17 cellular contexts compared by ENCODE assay signal in the genomic region with DNA sequence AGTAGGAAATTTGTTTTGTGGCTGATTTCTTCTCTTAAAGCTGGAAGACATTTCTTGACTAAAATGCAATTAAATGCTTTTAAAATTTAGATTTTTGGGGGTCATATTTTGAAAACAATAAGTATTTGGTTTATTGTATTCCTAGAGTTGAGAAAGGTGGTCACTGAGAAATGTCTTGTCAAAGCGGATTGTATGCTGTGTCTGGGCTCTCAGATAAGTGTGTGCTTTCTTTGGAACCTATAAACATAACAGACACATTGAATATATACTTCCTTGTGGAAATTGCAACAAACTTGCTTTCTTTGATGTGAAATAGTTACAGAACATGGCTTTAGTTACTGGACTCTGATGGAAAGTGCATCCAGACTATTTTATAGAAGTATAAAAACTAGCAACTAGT.
DNase-seq lines count a peak whose midpoint lies in the region; ATAC-seq, FAIRE-seq and TF ChIP-seq lines count a peak whose summit lies in the region.
"Had no signal": no experiment of that assay in that cellular context is flagged by ENCODE, and none has a peak within 500 bp of the region (broad histone marks: within the 10 kb centered on the region; RNA-seq: fewer than 3 reads in every experiment).

No MANE protein-coding gene starts in this region.

- TF ChIP-seq POLR2A in GM12878 (IDR thresholded peaks at IDR 0.05; ENCODE audit: low read depth, low read length) (no peak), transverse colon (IDR thresholded peaks at IDR 0.05) (no peak)

- intact Hi-C loops in GM12878 (cut with micrococcal nuclease; ENCODE audit: unreplicated experiment) (no loop called here), transverse colon (cut with DNase I; ENCODE audit: low total_unique reads) (no loop called here)

- no TSS peak for BruUV-seq in GM12878 (replicated peaks; lab: Mats Ljungman, UMichigan)

- 94% methylated on average over 1 of the region's 1 CpG for WGBS in GM12878 (ENCODE audit: insufficient coverage, insufficient replicate concordance, low lambda C conversion rate, missing lambda C conversion rate)
- WGBS in transverse colon (ENCODE audit: low coverage in 1 of 2), 2 donors = 56 to 63% methylated on average over 1 of the region's 1 CpG

- peak overlapping the region; percentile 93 for H3K4me2 ChIP-seq in GM12878 (ENCODE audit: control insufficient read depth, insufficient read depth)

- no peaks in the 10 kb centered on the region for H3K9me3 ChIP-seq in GM12878 (replicated peaks; ENCODE audit: control insufficient read depth, insufficient read depth, low read length)
- no peaks in the 10 kb centered on the region for H3K9me3 ChIP-seq in transverse colon
- H3K9me3 ChIP-seq: ascending aorta, Peyer's patch had no signal

- TF ChIP-seq CTCF in GM12878 (IDR thresholded peaks at IDR 0.05 in 2 of 3, conservative IDR thresholded peaks at IDR 0.05 in 1 of 3; ENCODE audit: control insufficient read depth in 2 of 3, extremely low read depth in 1 of 3, insufficient read depth in 1 of 3, low read depth in 3 of 3, low read length in 3 of 3) (no peak), transverse colon (IDR thresholded peaks at IDR 0.05) (no peak)

- H3K27ac Mint-ChIP-seq in activated naive CD4-positive, alpha-beta T cell treated with anti-CD3 and anti-CD28 coated beads, Interleukin-2, amount 50 U/mL, for 24 hours = no peak overlapping the region
- H3K27ac Mint-ChIP-seq in naive B cell = peak overlapping the region in 4 of 6 donors; percentile 14 to 81 (median 54)

- H3K4me3 Mint-ChIP-seq in activated naive CD4-positive, alpha-beta T cell treated with anti-CD3 and anti-CD28 coated beads, Interleukin-2, amount 50 U/mL, for 24 hours = peak overlapping the region; percentile 60
- H3K4me3 Mint-ChIP-seq in naive B cell = peak overlapping the region in 6 of 8 donors; percentile 2 to 98 (median 90)

- no peak for DNase-seq in activated naive CD4-positive, alpha-beta T cell treated with anti-CD3 and anti-CD28 coated beads, Interleukin-2, amount 50 U/mL, for 16 hours
- DNase-seq in GM12878 (ENCODE audit: low read depth, low spot score) = no peak
- DNase-seq in naive B cell = no peak
- DNase-seq in transverse colon = no peak
- DNase-seq in activated CD4-positive, CD25-positive, alpha-beta regulatory T cell treated with anti-CD3 and anti-CD28 coated beads, Interleukin-2, amount 50 U/mL, for 72 hours = no peak
- no peak for DNase-seq in middle frontal gyrus (ENCODE audit: extremely low spot score, low spot score)
- DNase-seq in A172 (ENCODE audit: low spot score) = no peak
- DNase-seq: activated gamma-delta T cell treated with Interleukin-2 at 50 U/mL for 16 hours; cortex of kidney; NCI-H2081 treated with DMSO at 0.1 percent for 48 hours; NCI-H774; Peyer's patch; stimulated activated CD4-positive, alpha-beta T cell treated with anti-CD3 and anti-CD28 coated beads, Interleukin-1b, Interleukin-23, amount 100 ng/mL, for 48 hours had no signal

- in situ Hi-C loops in GM12878 (cut with MboI) = no loop called here
- in situ Hi-C loops in transverse colon (cut with MboI; ENCODE audit: low pct_ligation_motif_present in 1 of 4, low pct_unique_long_range_greater_than_20kb in 1 of 4, low sequenced_read_pairs in 3 of 4) = no loop called here

- POLR2A ChIA-PET in GM12878 (lab: Charles Lee) = interaction anchor here (0.6 to 6.9 kb wide), 11 partner anchors 9 to 1511 kb away, joined by 3 to 123 read pairs (median 7); partner anchors contain the start of gene AFF1

- RAD21 ChIA-PET in GM12878 (lab: Charles Lee; ENCODE audit: unreplicated experiment) = interaction anchor here (0.6 to 11.5 kb wide), 19 partner anchors 8 to 480 kb away, joined by 3 to 267 read pairs (median 5); partner anchors contain the start of gene AFF1

- no peaks in the 10 kb centered on the region for H3K27me3 Mint-ChIP-seq in activated naive CD4-positive, alpha-beta T cell treated with anti-CD3 and anti-CD28 coated beads, Interleukin-2, amount 50 U/mL, for 24 hours
- H3K27me3 Mint-ChIP-seq in naive B cell = no peaks in the 10 kb centered on the region

- H3K27ac ChIP-seq in GM12878 (ENCODE audit: control insufficient read depth, insufficient read depth) (peak overlapping the region; percentile 93), transverse colon (peak overlapping the region; percentile 94 to 98 (median 97))

- no peaks in the 10 kb centered on the region for H4K20me1 ChIP-seq in GM12878 (ENCODE audit: control insufficient read depth, insufficient read depth)

- H3K4me1 Mint-ChIP-seq in activated naive CD4-positive, alpha-beta T cell treated with anti-CD3 and anti-CD28 coated beads, Interleukin-2, amount 50 U/mL, for 24 hours = peaks cover 80% of the 10 kb centered on the region
- H3K4me1 Mint-ChIP-seq in naive B cell = peaks cover 54 to 83% (median 82%) of the 10 kb centered on the region in 3 donors

- SMC1A ChIA-PET in GM12878 (lab: Charles Lee; ENCODE audit: uncharacterized antibody, unreplicated experiment) = interaction anchor here (0.6 to 12.8 kb wide), 21 partner anchors 9 to 140 kb away, joined by 3 to 268 read pairs (median 9); partner anchors contain the start of gene AFF1

- peaks cover 99% of the 10 kb centered on the region for H3K79me2 ChIP-seq in GM12878 (ENCODE audit: control insufficient read depth, insufficient read depth, low read length)

- H3K9ac ChIP-seq in GM12878 (ENCODE audit: control insufficient read depth, insufficient read depth, low read length) = peak overlapping the region; percentile 55

- no peak overlapping the region for H2AFZ ChIP-seq in GM12878 (ENCODE audit: control insufficient read depth, low read depth, low read length)

- no peak for ATAC-seq in GM12878
- no peak for ATAC-seq in naive B cell (ENCODE audit: low read depth in 2 of 2)

- CTCF ChIA-PET in GM12878 (lab: Yijun Ruan, JAX) = interaction anchor here (0.8 to 10.2 kb wide), 13 partner anchors 8 to 88 kb away, joined by 3 to 70 read pairs (median 4); partner anchors contain the start of gene AFF1

- TF ChIP-seq RAD21 in GM12878 (IDR thresholded peaks at IDR 0.05; ENCODE audit: insufficient read depth, low read depth, low read length) = no peak

- H3K36me3 Mint-ChIP-seq in activated naive CD4-positive, alpha-beta T cell treated with anti-CD3 and anti-CD28 coated beads, Interleukin-2, amount 50 U/mL, for 24 hours = no peaks in the 10 kb centered on the region
- no peaks in the 10 kb centered on the region for H3K36me3 Mint-ChIP-seq in naive B cell

- H3K4me3 ChIP-seq in GM12878 = peak overlapping the region; percentile 59
- no peak overlapping the region for H3K4me3 ChIP-seq in transverse colon

- H3K36me3 ChIP-seq in GM12878 (ENCODE audit: control insufficient read depth in 2 of 2, insufficient read depth in 2 of 2, low read length in 1 of 2) = no peaks in the 10 kb centered on the region
- no peaks in the 10 kb centered on the region for H3K36me3 ChIP-seq in transverse colon
- H3K36me3 ChIP-seq: ascending aorta, Peyer's patch had no signal

- no peaks in the 10 kb centered on the region for H3K27me3 ChIP-seq in GM12878 (replicated peaks in 1 of 2; ENCODE audit: control insufficient read depth in 2 of 2, insufficient read depth in 2 of 2, low read length in 1 of 2)
- no peaks in the 10 kb centered on the region for H3K27me3 ChIP-seq in transverse colon
- H3K27me3 ChIP-seq: ascending aorta, Peyer's patch had no signal

- peaks cover 13% of the 10 kb centered on the region for H3K4me1 ChIP-seq in GM12878 (ENCODE audit: control insufficient read depth, insufficient read depth, low read length)
- peaks cover 28 to 81% (median 70%) of the 10 kb centered on the region in 4 donors for H3K4me1 ChIP-seq in transverse colon

- TF ChIP-seq EP300 in GM12878 (IDR thresholded peaks at IDR 0.05; ENCODE audit: borderline replicate concordance in 1 of 2, control insufficient read depth in 1 of 2, low read depth in 2 of 2, low read length in 2 of 2) (no peak), transverse colon (IDR thresholded peaks at IDR 0.05; ENCODE audit: low read depth) (no peak)

- FAIRE-seq in GM12878 (lab: Jason Lieb, UNC) = no peak
- FAIRE-seq: GM12892, H54 had no signal

- H3K9me3 Mint-ChIP-seq in activated naive CD4-positive, alpha-beta T cell treated with anti-CD3 and anti-CD28 coated beads, Interleukin-2, amount 50 U/mL, for 24 hours = no peaks in the 10 kb centered on the region
- H3K9me3 Mint-ChIP-seq in naive B cell = no peaks in the 10 kb centered on the region

TF ChIP-seq in GM12878, 131 proteins besides CTCF, POLR2A, EP300 and RAD21 (continues in another document):
- TF ChIP-seq, protein P1, sequence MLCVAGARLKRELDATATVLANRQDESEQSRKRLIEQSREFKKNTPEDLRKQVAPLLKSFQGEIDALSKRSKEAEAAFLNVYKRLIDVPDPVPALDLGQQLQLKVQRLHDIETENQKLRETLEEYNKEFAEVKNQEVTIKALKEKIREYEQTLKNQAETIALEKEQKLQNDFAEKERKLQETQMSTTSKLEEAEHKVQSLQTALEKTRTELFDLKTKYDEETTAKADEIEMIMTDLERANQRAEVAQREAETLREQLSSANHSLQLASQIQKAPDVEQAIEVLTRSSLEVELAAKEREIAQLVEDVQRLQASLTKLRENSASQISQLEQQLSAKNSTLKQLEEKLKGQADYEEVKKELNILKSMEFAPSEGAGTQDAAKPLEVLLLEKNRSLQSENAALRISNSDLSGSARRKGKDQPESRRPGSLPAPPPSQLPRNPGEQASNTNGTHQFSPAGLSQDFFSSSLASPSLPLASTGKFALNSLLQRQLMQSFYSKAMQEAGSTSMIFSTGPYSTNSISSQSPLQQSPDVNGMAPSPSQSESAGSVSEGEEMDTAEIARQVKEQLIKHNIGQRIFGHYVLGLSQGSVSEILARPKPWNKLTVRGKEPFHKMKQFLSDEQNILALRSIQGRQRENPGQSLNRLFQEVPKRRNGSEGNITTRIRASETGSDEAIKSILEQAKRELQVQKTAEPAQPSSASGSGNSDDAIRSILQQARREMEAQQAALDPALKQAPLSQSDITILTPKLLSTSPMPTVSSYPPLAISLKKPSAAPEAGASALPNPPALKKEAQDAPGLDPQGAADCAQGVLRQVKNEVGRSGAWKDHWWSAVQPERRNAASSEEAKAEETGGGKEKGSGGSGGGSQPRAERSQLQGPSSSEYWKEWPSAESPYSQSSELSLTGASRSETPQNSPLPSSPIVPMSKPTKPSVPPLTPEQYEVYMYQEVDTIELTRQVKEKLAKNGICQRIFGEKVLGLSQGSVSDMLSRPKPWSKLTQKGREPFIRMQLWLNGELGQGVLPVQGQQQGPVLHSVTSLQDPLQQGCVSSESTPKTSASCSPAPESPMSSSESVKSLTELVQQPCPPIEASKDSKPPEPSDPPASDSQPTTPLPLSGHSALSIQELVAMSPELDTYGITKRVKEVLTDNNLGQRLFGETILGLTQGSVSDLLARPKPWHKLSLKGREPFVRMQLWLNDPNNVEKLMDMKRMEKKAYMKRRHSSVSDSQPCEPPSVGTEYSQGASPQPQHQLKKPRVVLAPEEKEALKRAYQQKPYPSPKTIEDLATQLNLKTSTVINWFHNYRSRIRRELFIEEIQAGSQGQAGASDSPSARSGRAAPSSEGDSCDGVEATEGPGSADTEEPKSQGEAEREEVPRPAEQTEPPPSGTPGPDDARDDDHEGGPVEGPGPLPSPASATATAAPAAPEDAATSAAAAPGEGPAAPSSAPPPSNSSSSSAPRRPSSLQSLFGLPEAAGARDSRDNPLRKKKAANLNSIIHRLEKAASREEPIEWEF (IDR thresholded peaks at IDR 0.05; ENCODE audit: insufficient replicate concordance, low read depth, low read length) = no peak
- TF ChIP-seq POU2F2 (IDR thresholded peaks at IDR 0.05; ENCODE audit: borderline replicate concordance, low read depth, low read length) = no peak
